Comparison of ENCODE assay signal across 9 cellular contexts in genomic region chr3:134373942-134374790, GRCh38. TPM values are rescaled to one million over a fixed set of nuclear protein-coding genes. Genes with fewer than 3 reads are reported as not detected.
DNase-seq lines count a peak whose midpoint lies in the region; ATAC-seq and TF ChIP-seq lines count a peak whose summit lies in the region.
"Had no signal": no experiment of that assay in that cellular context is flagged by ENCODE, and none has a peak within 500 bp of the region (broad histone marks: within the 10 kb centered on the region; RNA-seq: fewer than 3 reads in every experiment).

AMOTL2 (minus strand) TSS chr3:134374447; CDS start chr3:134371433, 3,014 bp downstream.

- H3K9me3 Mint-ChIP-seq in activated naive CD8-positive, alpha-beta T cell treated with anti-CD3 and anti-CD28 coated beads, Interleukin-2, amount 50 U/mL, for 24 hours: no peaks in the 10 kb centered on the region

- no peaks in the 10 kb centered on the region for H3K9me3 ChIP-seq in GM23248 (ENCODE audit: low read depth)
- H3K9me3 ChIP-seq in neural cell (ENCODE audit: low read length): no peaks in the 10 kb centered on the region

- H2AFZ ChIP-seq in GM23248 (peak within 1 kb of the TSS; percentile 58), neural cell (ENCODE audit: low read depth, low read length) (peak within 1 kb of the TSS; percentile 88)

- H3K4me1 Mint-ChIP-seq in activated naive CD8-positive, alpha-beta T cell treated with anti-CD3 and anti-CD28 coated beads, Interleukin-2, amount 50 U/mL, for 24 hours: peaks cover 12% of the 10 kb centered on the region

- no peak for TF ChIP-seq CTCF in neural cell (IDR thresholded peaks at IDR 0.05; ENCODE audit: poor library complexity, severe bottlenecking)

- H3K27ac Mint-ChIP-seq in activated naive CD8-positive, alpha-beta T cell treated with anti-CD3 and anti-CD28 coated beads, Interleukin-2, amount 50 U/mL, for 24 hours: no peak within 1 kb of the TSS

- H3K27ac ChIP-seq in GM23248 (peak within 1 kb of the TSS; percentile 99), neural cell (ENCODE audit: low read length) (peak within 1 kb of the TSS; percentile 97)

- peak; percentile 8 for TF ChIP-seq RAD21 in neural cell (conservative IDR thresholded peaks at IDR 0.05)

- peak within 1 kb of the TSS; percentile 95 for H3K4me2 ChIP-seq in GM23248 (ENCODE audit: unreplicated experiment)
- H3K4me2 ChIP-seq in neural cell (ENCODE audit: low read length): peak within 1 kb of the TSS; percentile 91

- H3K27me3 ChIP-seq in GM23248 (replicated peaks; ENCODE audit: insufficient read depth) (no peaks in the 10 kb centered on the region), neural cell (ENCODE audit: insufficient read depth, low read depth, low read length) (no peaks in the 10 kb centered on the region)

- peaks cover 24% of the 10 kb centered on the region for H3K4me1 ChIP-seq in GM23248 (ENCODE audit: insufficient read depth)

- no peaks in the 10 kb centered on the region for H3K36me3 Mint-ChIP-seq in activated naive CD8-positive, alpha-beta T cell treated with anti-CD3 and anti-CD28 coated beads, Interleukin-2, amount 50 U/mL, for 24 hours (ENCODE audit: low read depth)

- peak within 1 kb of the TSS; percentile 100 for H3K4me3 ChIP-seq in GM23248
- H3K4me3 ChIP-seq in neural cell (ENCODE audit: low read length): peak within 1 kb of the TSS; percentile 99

- ATAC-seq in activated naive CD8-positive, alpha-beta T cell treated with anti-CD3 and anti-CD28 coated beads, Interleukin-2, amount 50 U/mL, for 24 hours: peak; percentile 57
- ATAC-seq in HG02970 (IDR thresholded peaks at IDR 0.05; ENCODE audit: low FRiP score, unreplicated experiment) (no peak), GM21390 (IDR thresholded peaks at IDR 0.05; ENCODE audit: unreplicated experiment) (no peak)

- H3K36me3 ChIP-seq in GM23248 (ENCODE audit: low read depth) (peaks cover 40% of the 10 kb centered on the region), neural cell (ENCODE audit: insufficient read depth, low read length) (peaks cover 5% of the 10 kb centered on the region)

- in situ Hi-C loops in GM23248 (cut with MboI): no loop called here

- no peaks in the 10 kb centered on the region for H4K20me1 ChIP-seq in GM23248 (ENCODE audit: insufficient read depth)
- H4K20me1 ChIP-seq in neural cell (ENCODE audit: insufficient read depth): no peaks in the 10 kb centered on the region

- peak within 1 kb of the TSS; percentile 68 for H3K4me3 Mint-ChIP-seq in activated naive CD8-positive, alpha-beta T cell treated with anti-CD3 and anti-CD28 coated beads, Interleukin-2, amount 50 U/mL, for 24 hours

- peak; percentile 45 for TF ChIP-seq EP300 in neural cell (conservative IDR thresholded peaks at IDR 0.05; ENCODE audit: poor library complexity, severe bottlenecking)

- DNase-seq in COLO668 (lab: John Stamatoyannopoulos, UW; ENCODE audit: unreplicated experiment) (peak; percentile 70), GM23248 (peak; percentile 97), NCI-H2227 treated with DMSO at 0.1 percent for 48 hours (lab: John Stamatoyannopoulos, UW) (peak; percentile 56), glomerular endothelial cell (ENCODE audit: extremely low read depth, low read depth, low spot score) (peak; percentile 72)
- DNase-seq in activated naive CD8-positive, alpha-beta T cell treated with anti-CD3 and anti-CD28 coated beads, Interleukin-2, amount 50 U/mL, for 24 hours: peak; percentile 22

- 1 to 2% methylated on average over 69 to 87 of the region's 87 CpGs for WGBS in GM23248 (ENCODE audit: low coverage in 1 of 2, low lambda C conversion rate in 2 of 2, missing lambda C conversion rate in 2 of 2), 2 experiments

- H3F3A ChIP-seq in GM23248 (ENCODE audit: insufficient read depth): peaks cover 37% of the 10 kb centered on the region
- no peaks in the 10 kb centered on the region for H3F3A ChIP-seq in neural cell (ENCODE audit: insufficient read depth, low read length, poor library complexity, severe bottlenecking)

- H3K9ac ChIP-seq in GM23248 (peak within 1 kb of the TSS; percentile 100), neural cell (ENCODE audit: low read length) (peak within 1 kb of the TSS; percentile 100)

- peaks cover 50% of the 10 kb centered on the region for H3K79me2 ChIP-seq in GM23248 (ENCODE audit: insufficient read depth)
- peaks cover 39% of the 10 kb centered on the region for H3K79me2 ChIP-seq in neural cell (replicated peaks; ENCODE audit: insufficient read depth, low read length)

- H3K9me2 ChIP-seq in GM23248 (ENCODE audit: insufficient read depth) (no peaks in the 10 kb centered on the region), neural cell (ENCODE audit: insufficient read depth, low read length) (no peaks in the 10 kb centered on the region)

- H3K27me3 Mint-ChIP-seq in activated naive CD8-positive, alpha-beta T cell treated with anti-CD3 and anti-CD28 coated beads, Interleukin-2, amount 50 U/mL, for 24 hours: peaks cover 45% of the 10 kb centered on the region

TF ChIP-seq in neural cell, 6 proteins besides CTCF, POLR2A, EP300 and RAD21:
- TF ChIP-seq SMC3 (conservative IDR thresholded peaks at IDR 0.05; ENCODE audit: poor library complexity) (no peak), EZH2 (IDR thresholded peaks at IDR 0.05; ENCODE audit: borderline replicate concordance, insufficient read depth, low read length, poor library complexity, severe bottlenecking) (no peak), POLR2AphosphoS5 (IDR thresholded peaks at IDR 0.05) (peak; percentile 87), TAF1 (IDR thresholded peaks at IDR 0.05; ENCODE audit: low read depth) (peak; percentile 62), MXI1 (conservative IDR thresholded peaks at IDR 0.05; ENCODE audit: poor library complexity, severe bottlenecking) (peak; percentile 56), REST (IDR thresholded peaks at IDR 0.05; ENCODE audit: borderline replicate concordance) (peak; percentile 82)

RNA-seq across cellular contexts. Expression of gene AMOTL2, which starts in this region (rescaled TPM):
- 336 and 347 TPM in 2 replicates for total RNA-seq in GM23248 (2014; rRNA removed; shearing (Covaris generic))
- 156 TPM in 2 replicates for polyA plus RNA-seq in GM23248 (2016; fragmentation: Nextera tagmentation; extraction: Ambion mirVana)
- total RNA-seq in glomerular endothelial cell: 125 and 164 TPM in 2 replicates
- polyA plus RNA-seq in neural cell: 30.1 and 56.6 TPM in 2 replicates
- polyA minus RNA-seq in neural cell: 95.4 and 113 TPM in 2 replicates
- total RNA-seq: activated CD8-positive, alpha-beta memory T cell treated with anti-CD3 and anti-CD28 coated beads for 36 hours had no signal

Comparison
In these comparisons a context has a peak if more than half of its experiments do, and no peak if none do; other contexts are left out.
1. DNase-seq: peak in every context shown above with its lines; median percentile 97 in GM23248; 72 in glomerular endothelial cell; 70 in COLO668; 56 in NCI-H2227 treated with DMSO at 0.1 percent for 48 hours; 22 in activated naive CD8-positive, alpha-beta T cell treated with anti-CD3 and anti-CD28 coated beads, Interleukin-2, amount 50 U/mL, for 24 hours.